ENCODE assay signal across 1 cellular context in the genomic region with DNA sequence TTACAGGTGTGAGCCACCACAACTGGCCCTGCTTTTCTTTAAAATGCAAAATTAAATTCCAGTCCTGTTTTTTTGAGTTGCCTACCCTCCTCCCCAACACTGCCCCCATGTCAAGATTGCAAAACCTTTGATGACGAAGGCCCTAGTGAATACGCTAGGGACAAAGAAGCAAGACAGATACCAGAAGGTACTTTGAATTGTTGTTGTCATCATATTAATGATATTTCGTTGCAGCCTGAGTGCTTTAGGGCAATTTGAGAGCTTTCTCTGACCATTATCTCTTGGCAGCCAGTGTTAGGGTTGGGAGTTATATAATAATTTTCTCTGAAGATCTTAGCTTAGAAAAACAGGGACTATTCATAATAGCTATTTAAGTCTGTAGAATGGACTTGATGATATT.
TF ChIP-seq lines count a peak whose summit lies in the region.

No MANE protein-coding gene starts in this region.

TF ChIP-seq in SK-N-SH treated with all-trans-retinoic acid at 6 μM for 48 hours, 23 proteins besides CTCF, POLR2A, EP300 and RAD21 (continued from another document):
- TF ChIP-seq, protein P1, sequence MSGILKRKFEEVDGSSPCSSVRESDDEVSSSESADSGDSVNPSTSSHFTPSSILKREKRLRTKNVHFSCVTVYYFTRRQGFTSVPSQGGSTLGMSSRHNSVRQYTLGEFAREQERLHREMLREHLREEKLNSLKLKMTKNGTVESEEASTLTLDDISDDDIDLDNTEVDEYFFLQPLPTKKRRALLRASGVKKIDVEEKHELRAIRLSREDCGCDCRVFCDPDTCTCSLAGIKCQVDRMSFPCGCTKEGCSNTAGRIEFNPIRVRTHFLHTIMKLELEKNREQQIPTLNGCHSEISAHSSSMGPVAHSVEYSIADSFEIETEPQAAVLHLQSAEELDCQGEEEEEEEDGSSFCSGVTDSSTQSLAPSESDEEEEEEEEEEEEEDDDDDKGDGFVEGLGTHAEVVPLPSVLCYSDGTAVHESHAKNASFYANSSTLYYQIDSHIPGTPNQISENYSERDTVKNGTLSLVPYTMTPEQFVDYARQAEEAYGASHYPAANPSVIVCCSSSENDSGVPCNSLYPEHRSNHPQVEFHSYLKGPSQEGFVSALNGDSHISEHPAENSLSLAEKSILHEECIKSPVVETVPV (CRISPR knock-in tag; IDR thresholded peaks at IDR 0.05) = peak; percentile 88
- TF ChIP-seq CREB5 (CRISPR knock-in tag; IDR thresholded peaks at IDR 0.05; ENCODE audit: low read depth) = peak; percentile 92
- no peak for TF ChIP-seq RARB (CRISPR knock-in tag; IDR thresholded peaks at IDR 0.05)
- no peak; the same call in 1 of the 2 replicates for TF ChIP-seq POU6F1 (CRISPR knock-in tag; IDR thresholded peaks at IDR 0.05; ENCODE audit: borderline replicate concordance, low read depth)
- TF ChIP-seq ZFP3 (CRISPR knock-in tag; IDR thresholded peaks at IDR 0.05) = peak; percentile 68; the same call in 1 of the 2 replicates
- no peak for TF ChIP-seq ZC3H10 (CRISPR knock-in tag; IDR thresholded peaks at IDR 0.05)
- TF ChIP-seq ZNF565 (CRISPR knock-in tag; conservative IDR thresholded peaks at IDR 0.05; ENCODE audit: low read depth) = 0 out of 2 replicates have a peak, but pooled peaks have one; percentile 46
- peak; percentile 91 for TF ChIP-seq GLIS3 (CRISPR knock-in tag; IDR thresholded peaks at IDR 0.05)
- TF ChIP-seq TCF4 (CRISPR knock-in tag; IDR thresholded peaks at IDR 0.05; ENCODE audit: borderline replicate concordance) = peak; percentile 81
- TF ChIP-seq ESRRG (CRISPR knock-in tag; IDR thresholded peaks at IDR 0.05) = peak; percentile 19; the same call in 1 of the 2 replicates
- no peak for TF ChIP-seq TOX (CRISPR knock-in tag; IDR thresholded peaks at IDR 0.05; ENCODE audit: borderline replicate concordance)
- TF ChIP-seq PATZ1 (CRISPR knock-in tag; IDR thresholded peaks at IDR 0.05; ENCODE audit: borderline replicate concordance) = peak; percentile 92
